ENCODE assay signal across 1 cellular context in the genomic region with DNA sequence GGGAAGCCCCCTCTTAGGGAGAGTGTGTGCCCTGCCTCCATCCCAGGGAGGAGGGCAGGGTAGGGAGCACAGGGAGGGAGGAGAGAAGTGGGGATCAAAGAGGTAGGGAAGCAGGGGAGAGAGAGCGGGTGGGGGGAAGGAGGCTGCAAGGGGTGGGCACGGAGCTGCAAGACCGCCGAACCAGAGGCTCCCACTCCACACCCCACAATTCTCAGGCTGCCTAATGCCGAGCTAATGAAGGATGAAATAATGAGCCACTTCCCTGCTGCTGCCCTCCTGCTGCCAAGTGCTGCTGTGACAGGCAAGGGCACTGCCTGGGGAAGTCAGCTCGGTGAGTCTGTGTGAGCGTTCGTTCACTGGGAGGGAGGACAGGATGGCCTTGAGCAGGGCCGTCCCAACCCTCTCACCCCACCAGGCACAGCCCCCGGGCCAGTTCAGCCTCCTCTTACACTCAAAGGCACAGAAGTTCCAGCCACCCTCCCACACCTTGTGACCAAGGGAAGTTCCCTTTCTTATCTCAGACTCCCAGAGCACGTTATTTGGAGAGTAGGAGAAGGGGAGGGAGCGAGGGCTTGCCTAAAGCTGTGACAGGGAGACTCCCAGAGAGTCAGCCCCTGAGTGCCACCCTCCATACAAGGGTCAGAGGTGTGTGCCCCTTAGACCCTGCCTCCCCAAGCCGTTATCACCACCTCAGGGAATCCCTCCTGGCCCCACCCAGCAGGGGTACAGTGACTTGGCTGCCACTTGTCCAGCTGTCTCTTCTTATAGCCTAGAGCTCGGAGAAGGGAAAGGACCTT.
TF ChIP-seq lines count a peak whose summit lies in the region.

No MANE protein-coding gene starts in this region.

TF ChIP-seq in GM23338, 12 proteins besides CTCF, POLR2A, EP300 and RAD21 (continued from another document):
- TF ChIP-seq, protein P1, sequence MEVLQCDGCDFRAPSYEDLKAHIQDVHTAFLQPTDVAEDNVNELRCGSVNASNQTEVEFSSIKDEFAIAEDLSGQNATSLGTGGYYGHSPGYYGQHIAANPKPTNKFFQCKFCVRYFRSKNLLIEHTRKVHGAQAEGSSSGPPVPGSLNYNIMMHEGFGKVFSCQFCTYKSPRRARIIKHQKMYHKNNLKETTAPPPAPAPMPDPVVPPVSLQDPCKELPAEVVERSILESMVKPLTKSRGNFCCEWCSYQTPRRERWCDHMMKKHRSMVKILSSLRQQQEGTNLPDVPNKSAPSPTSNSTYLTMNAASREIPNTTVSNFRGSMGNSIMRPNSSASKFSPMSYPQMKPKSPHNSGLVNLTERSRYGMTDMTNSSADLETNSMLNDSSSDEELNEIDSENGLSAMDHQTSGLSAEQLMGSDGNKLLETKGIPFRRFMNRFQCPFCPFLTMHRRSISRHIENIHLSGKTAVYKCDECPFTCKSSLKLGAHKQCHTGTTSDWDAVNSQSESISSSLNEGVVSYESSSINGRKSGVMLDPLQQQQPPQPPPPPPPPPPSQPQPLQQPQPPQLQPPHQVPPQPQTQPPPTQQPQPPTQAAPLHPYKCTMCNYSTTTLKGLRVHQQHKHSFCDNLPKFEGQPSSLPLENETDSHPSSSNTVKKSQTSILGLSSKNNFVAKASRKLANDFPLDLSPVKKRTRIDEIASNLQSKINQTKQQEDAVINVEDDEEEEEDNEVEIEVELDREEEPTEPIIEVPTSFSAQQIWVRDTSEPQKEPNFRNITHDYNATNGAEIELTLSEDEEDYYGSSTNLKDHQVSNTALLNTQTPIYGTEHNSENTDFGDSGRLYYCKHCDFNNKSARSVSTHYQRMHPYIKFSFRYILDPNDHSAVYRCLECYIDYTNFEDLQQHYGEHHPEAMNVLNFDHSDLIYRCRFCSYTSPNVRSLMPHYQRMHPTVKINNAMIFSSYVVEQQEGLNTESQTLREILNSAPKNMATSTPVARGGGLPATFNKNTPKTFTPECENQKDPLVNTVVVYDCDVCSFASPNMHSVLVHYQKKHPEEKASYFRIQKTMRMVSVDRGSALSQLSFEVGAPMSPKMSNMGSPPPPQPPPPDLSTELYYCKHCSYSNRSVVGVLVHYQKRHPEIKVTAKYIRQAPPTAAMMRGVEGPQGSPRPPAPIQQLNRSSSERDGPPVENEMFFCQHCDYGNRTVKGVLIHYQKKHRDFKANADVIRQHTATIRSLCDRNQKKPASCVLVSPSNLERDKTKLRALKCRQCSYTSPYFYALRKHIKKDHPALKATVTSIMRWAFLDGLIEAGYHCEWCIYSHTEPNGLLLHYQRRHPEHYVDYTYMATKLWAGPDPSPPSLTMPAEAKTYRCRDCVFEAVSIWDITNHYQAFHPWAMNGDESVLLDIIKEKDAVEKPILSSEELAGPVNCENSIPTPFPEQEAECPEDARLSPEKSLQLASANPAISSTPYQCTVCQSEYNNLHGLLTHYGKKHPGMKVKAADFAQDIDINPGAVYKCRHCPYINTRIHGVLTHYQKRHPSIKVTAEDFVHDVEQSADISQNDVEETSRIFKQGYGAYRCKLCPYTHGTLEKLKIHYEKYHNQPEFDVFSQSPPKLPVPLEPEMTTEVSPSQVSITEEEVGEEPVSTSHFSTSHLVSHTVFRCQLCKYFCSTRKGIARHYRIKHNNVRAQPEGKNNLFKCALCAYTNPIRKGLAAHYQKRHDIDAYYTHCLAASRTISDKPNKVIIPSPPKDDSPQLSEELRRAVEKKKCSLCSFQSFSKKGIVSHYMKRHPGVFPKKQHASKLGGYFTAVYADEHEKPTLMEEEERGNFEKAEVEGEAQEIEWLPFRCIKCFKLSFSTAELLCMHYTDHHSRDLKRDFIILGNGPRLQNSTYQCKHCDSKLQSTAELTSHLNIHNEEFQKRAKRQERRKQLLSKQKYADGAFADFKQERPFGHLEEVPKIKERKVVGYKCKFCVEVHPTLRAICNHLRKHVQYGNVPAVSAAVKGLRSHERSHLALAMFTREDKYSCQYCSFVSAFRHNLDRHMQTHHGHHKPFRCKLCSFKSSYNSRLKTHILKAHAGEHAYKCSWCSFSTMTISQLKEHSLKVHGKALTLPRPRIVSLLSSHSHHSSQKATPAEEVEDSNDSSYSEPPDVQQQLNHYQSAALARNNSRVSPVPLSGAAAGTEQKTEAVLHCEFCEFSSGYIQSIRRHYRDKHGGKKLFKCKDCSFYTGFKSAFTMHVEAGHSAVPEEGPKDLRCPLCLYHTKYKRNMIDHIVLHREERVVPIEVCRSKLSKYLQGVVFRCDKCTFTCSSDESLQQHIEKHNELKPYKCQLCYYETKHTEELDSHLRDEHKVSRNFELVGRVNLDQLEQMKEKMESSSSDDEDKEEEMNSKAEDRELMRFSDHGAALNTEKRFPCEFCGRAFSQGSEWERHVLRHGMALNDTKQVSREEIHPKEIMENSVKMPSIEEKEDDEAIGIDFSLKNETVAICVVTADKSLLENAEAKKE (CRISPR knock-in tag; IDR thresholded peaks at IDR 0.05), result no peak
- TF ChIP-seq CREB1 (CRISPR knock-in tag; IDR thresholded peaks at IDR 0.05; ENCODE audit: low read depth) (no peak), ZNF331 (CRISPR knock-in tag; IDR thresholded peaks at IDR 0.05; ENCODE audit: low read depth) (no peak), NANOG (IDR thresholded peaks at IDR 0.05; ENCODE audit: borderline replicate concordance) (no peak), ZNF114 (CRISPR knock-in tag; IDR thresholded peaks at IDR 0.05) (no peak), JUNB (IDR thresholded peaks at IDR 0.05; ENCODE audit: unreplicated experiment) (no peak), EZH2 (IDR thresholded peaks at IDR 0.05; ENCODE audit: low read depth, unreplicated experiment) (no peak)
